In the genomic region with DNA sequence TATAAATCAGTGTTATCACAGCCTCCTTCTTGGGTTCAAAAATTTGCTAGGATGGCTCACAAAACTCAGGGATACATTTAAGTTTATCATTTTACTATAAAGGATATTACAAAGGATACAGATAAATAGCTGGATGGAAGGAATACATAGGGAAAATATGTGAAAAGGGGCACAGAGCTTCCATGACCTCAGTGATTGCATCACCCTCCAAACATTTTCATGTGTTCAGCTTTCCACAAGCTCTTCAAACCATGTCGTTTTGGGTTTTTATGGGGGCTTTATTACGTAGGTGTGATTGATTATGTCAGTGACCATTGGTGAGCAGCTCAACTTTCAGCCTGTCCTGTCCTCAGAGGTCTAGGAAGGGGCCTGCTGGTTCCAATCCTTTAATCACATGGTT, we compare ENCODE assay signal across 26 cellular contexts.
"Had no signal": no experiment of that assay in that cellular context is flagged by ENCODE, and none has a peak within 500 bp of the region (broad histone marks: within the 10 kb centered on the region; RNA-seq: fewer than 3 reads in every experiment).

No MANE protein-coding gene starts in this region.

- DNase-seq: colonic mucosa; effector CD8-positive, alpha-beta T cell; endodermal cell; foreskin keratinocyte; heart left ventricle; kidney; left lung; natural killer cell; nucleus accumbens; sigmoid colon; stimulated activated CD4-positive, alpha-beta T cell treated with anti-CD3 and anti-CD28 coated beads, Interleukin-2, amount 100 ng/mL, for 24 hours; stimulated activated CD4-positive, alpha-beta T cell treated with anti-CD3 and anti-CD28 coated beads, Interleukin-4, amount 100 ng/mL, for 24 hours; upper lobe of left lung had no signal

- H3K4me2 ChIP-seq: hepatocyte, neural progenitor cell had no signal

- H3K9me3 Mint-ChIP-seq: dendritic cell treated with granulocyte-macrophage colony-stimulating factor and Interleukin-4, amounts not matched to agents 40 ng/mL and 50 ng/mL, for 4 days; endodermal cell; natural killer cell; neural progenitor cell; stimulated activated effector memory CD8-positive, alpha-beta T cell treated with anti-CD3 and anti-CD28 coated beads, Interleukin-12 subunit alpha, Interleukin-12 subunit beta, amount 100 ng/mL, for 72 hours; stimulated activated naive CD8-positive, alpha-beta T cell treated with anti-CD3 and anti-CD28 coated beads, Interleukin-15, Interleukin-2, amounts not matched to agents 100 ng/mL and 50 ng/mL, for 24 hours had no signal

- H3K36me3 ChIP-seq: colonic mucosa, neural progenitor cell, prostate gland had no signal

- H3K27me3 ChIP-seq: colonic mucosa, foreskin keratinocyte, gastroesophageal sphincter, heart left ventricle, hepatocyte, left lung, neural progenitor cell, right atrium auricular region, sigmoid colon, tibial nerve, upper lobe of left lung had no signal

- H3K4me3 Mint-ChIP-seq: dendritic cell treated with granulocyte-macrophage colony-stimulating factor and Interleukin-4, amounts not matched to agents 40 ng/mL and 50 ng/mL, for 4 days; endodermal cell; natural killer cell; neural progenitor cell; stimulated activated effector memory CD8-positive, alpha-beta T cell treated with anti-CD3 and anti-CD28 coated beads, Interleukin-12 subunit alpha, Interleukin-12 subunit beta, amount 100 ng/mL, for 72 hours; stimulated activated naive CD8-positive, alpha-beta T cell treated with anti-CD3 and anti-CD28 coated beads, Interleukin-15, Interleukin-2, amounts not matched to agents 100 ng/mL and 50 ng/mL, for 24 hours had no signal

- H3K79me2 ChIP-seq: hepatocyte had no signal

- ATAC-seq: esophagus mucosa; foreskin keratinocyte; gastroesophageal sphincter; heart left ventricle; left lung; natural killer cell; stimulated activated effector memory CD8-positive, alpha-beta T cell treated with anti-CD3 and anti-CD28 coated beads, Interleukin-12 subunit alpha, Interleukin-12 subunit beta, amount 100 ng/mL, for 72 hours had no signal

- H3K4me1 ChIP-seq: colonic mucosa, foreskin keratinocyte, gastroesophageal sphincter, heart left ventricle, left lung, neural progenitor cell, prostate gland, right atrium auricular region, sigmoid colon, tibial nerve, upper lobe of left lung had no signal

- H3K27me3 Mint-ChIP-seq: dendritic cell treated with granulocyte-macrophage colony-stimulating factor and Interleukin-4, amounts not matched to agents 40 ng/mL and 50 ng/mL, for 4 days; stimulated activated naive CD8-positive, alpha-beta T cell treated with anti-CD3 and anti-CD28 coated beads, Interleukin-15, Interleukin-2, amounts not matched to agents 100 ng/mL and 50 ng/mL, for 24 hours had no signal

- H2AFZ ChIP-seq: hepatocyte, neural progenitor cell had no signal

- H3K9me3 ChIP-seq: colonic mucosa, gastroesophageal sphincter, heart left ventricle, left lung, prostate gland, right atrium auricular region, sigmoid colon, thoracic aorta, tibial nerve, upper lobe of left lung had no signal

- FAIRE-seq: kidney, urothelium cell line had no signal

- H3K27ac ChIP-seq: colonic mucosa, epithelial cell of prostate, foreskin keratinocyte, gastroesophageal sphincter, heart left ventricle, hepatocyte, left lung, neural progenitor cell, prostate gland, right atrium auricular region, sigmoid colon, thoracic aorta, tibial nerve, upper lobe of left lung had no signal

- H3K4me1 Mint-ChIP-seq: endodermal cell; natural killer cell; neural progenitor cell; stimulated activated effector memory CD8-positive, alpha-beta T cell treated with anti-CD3 and anti-CD28 coated beads, Interleukin-12 subunit alpha, Interleukin-12 subunit beta, amount 100 ng/mL, for 72 hours had no signal

- H3K9ac ChIP-seq: neural progenitor cell had no signal

- H3K4me3 ChIP-seq: colonic mucosa, gastroesophageal sphincter, heart left ventricle, hepatocyte, left lung, neural progenitor cell, prostate gland, right atrium auricular region, sigmoid colon, thoracic aorta, tibial nerve, upper lobe of left lung had no signal

- H3K27ac Mint-ChIP-seq: dendritic cell treated with granulocyte-macrophage colony-stimulating factor and Interleukin-4, amounts not matched to agents 40 ng/mL and 50 ng/mL, for 4 days; endodermal cell; natural killer cell; neural progenitor cell; stimulated activated effector memory CD8-positive, alpha-beta T cell treated with anti-CD3 and anti-CD28 coated beads, Interleukin-12 subunit alpha, Interleukin-12 subunit beta, amount 100 ng/mL, for 72 hours; stimulated activated naive CD8-positive, alpha-beta T cell treated with anti-CD3 and anti-CD28 coated beads, Interleukin-15, Interleukin-2, amounts not matched to agents 100 ng/mL and 50 ng/mL, for 24 hours had no signal
